Comparison of ENCODE assay signal across 3 cellular contexts in the genomic region with DNA sequence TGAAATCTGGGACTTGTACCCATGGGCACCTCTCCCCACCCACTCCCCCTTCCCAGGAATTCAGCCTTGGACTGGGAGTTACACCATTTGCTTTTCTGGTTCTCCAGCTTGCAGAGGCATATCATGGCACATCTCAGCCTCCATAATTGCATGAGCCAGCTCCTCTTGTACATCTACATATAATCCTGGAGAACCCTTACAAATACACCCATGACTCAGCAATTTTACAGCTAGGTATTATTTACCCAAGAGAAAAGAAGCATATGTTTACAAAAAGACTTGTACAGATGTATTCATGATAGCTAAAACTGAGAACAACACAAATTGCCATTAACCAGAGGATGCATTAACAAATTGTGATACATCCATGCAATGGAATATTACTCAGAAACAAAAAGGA.
TF ChIP-seq lines count a peak whose summit lies in the region.

No MANE protein-coding gene starts in this region.

TF ChIP-seq in SK-N-SH treated with all-trans-retinoic acid at 6 μM for 48 hours, 23 proteins besides CTCF, POLR2A, EP300 and RAD21 (continued from another document):
- TF ChIP-seq BACH2 (CRISPR knock-in tag; IDR thresholded peaks at IDR 0.05; ENCODE audit: borderline replicate concordance), result peak; percentile 26; the same call in 1 of the 2 replicates
TF ChIP-seq in SK-N-SH treated with all-trans-retinoic acid at 6 μM for 48 hours: peak in this region for 1.

TF ChIP-seq in SK-N-SH, 30 proteins besides CTCF, POLR2A, EP300 and RAD21:
- TF ChIP-seq, protein P1, sequence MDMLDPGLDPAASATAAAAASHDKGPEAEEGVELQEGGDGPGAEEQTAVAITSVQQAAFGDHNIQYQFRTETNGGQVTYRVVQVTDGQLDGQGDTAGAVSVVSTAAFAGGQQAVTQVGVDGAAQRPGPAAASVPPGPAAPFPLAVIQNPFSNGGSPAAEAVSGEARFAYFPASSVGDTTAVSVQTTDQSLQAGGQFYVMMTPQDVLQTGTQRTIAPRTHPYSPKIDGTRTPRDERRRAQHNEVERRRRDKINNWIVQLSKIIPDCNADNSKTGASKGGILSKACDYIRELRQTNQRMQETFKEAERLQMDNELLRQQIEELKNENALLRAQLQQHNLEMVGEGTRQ (IDR thresholded peaks at IDR 0.05; ENCODE audit: borderline replicate concordance, low read depth, low read length), result no peak
- TF ChIP-seq TCF12 (IDR thresholded peaks at IDR 0.05) (no peak), YY1 (IDR thresholded peaks at IDR 0.05; ENCODE audit: low read depth) (no peak), ELF1 (IDR thresholded peaks at IDR 0.05) (no peak), TEAD4 (IDR thresholded peaks at IDR 0.05; ENCODE audit: borderline replicate concordance, insufficient read depth) (no peak), EZH2phosphoT487 (IDR thresholded peaks at IDR 0.05; ENCODE audit: borderline replicate concordance, low read depth) (no peak), FOXM1 (IDR thresholded peaks at IDR 0.05; ENCODE audit: low read depth) (no peak), RCOR1 (IDR thresholded peaks at IDR 0.05; ENCODE audit: low read length) (no peak), RFX5 (IDR thresholded peaks at IDR 0.05; ENCODE audit: low read length) (no peak), MEF2A (IDR thresholded peaks at IDR 0.05; ENCODE audit: borderline replicate concordance, low read depth) (no peak), MXI1 (IDR thresholded peaks at IDR 0.05; ENCODE audit: low read depth, low read length) (no peak), POLR2AphosphoS5 (IDR thresholded peaks at IDR 0.05; ENCODE audit: low read depth, low read length) (no peak), GABPA (IDR thresholded peaks at IDR 0.05; ENCODE audit: low read depth) (no peak), JUND (IDR thresholded peaks at IDR 0.05) (no peak), SMC3 (IDR thresholded peaks at IDR 0.05; ENCODE audit: low read depth, low read length) (no peak), CHD2 (IDR thresholded peaks at IDR 0.05; ENCODE audit: low read length, partially characterized antibody) (no peak), NRF1 (IDR thresholded peaks at IDR 0.05; ENCODE audit: low read depth, low read length) (no peak)
- TF ChIP-seq, protein P2, sequence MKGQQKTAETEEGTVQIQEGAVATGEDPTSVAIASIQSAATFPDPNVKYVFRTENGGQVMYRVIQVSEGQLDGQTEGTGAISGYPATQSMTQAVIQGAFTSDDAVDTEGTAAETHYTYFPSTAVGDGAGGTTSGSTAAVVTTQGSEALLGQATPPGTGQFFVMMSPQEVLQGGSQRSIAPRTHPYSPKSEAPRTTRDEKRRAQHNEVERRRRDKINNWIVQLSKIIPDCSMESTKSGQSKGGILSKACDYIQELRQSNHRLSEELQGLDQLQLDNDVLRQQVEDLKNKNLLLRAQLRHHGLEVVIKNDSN (IDR thresholded peaks at IDR 0.05; ENCODE audit: borderline replicate concordance, low read depth), result no peak
- TF ChIP-seq, protein P3, sequence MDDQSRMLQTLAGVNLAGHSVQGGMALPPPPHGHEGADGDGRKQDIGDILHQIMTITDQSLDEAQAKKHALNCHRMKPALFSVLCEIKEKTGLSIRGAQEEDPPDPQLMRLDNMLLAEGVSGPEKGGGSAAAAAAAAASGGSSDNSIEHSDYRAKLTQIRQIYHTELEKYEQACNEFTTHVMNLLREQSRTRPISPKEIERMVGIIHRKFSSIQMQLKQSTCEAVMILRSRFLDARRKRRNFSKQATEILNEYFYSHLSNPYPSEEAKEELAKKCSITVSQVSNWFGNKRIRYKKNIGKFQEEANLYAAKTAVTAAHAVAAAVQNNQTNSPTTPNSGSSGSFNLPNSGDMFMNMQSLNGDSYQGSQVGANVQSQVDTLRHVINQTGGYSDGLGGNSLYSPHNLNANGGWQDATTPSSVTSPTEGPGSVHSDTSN (IDR thresholded peaks at IDR 0.05), result no peak
- TF ChIP-seq, protein P4, sequence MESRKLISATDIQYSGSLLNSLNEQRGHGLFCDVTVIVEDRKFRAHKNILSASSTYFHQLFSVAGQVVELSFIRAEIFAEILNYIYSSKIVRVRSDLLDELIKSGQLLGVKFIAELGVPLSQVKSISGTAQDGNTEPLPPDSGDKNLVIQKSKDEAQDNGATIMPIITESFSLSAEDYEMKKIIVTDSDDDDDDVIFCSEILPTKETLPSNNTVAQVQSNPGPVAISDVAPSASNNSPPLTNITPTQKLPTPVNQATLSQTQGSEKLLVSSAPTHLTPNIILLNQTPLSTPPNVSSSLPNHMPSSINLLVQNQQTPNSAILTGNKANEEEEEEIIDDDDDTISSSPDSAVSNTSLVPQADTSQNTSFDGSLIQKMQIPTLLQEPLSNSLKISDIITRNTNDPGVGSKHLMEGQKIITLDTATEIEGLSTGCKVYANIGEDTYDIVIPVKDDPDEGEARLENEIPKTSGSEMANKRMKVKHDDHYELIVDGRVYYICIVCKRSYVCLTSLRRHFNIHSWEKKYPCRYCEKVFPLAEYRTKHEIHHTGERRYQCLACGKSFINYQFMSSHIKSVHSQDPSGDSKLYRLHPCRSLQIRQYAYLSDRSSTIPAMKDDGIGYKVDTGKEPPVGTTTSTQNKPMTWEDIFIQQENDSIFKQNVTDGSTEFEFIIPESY (IDR thresholded peaks at IDR 0.05; ENCODE audit: borderline replicate concordance, low read depth), result no peak

TF ChIP-seq in H1, 55 proteins besides CTCF, POLR2A, EP300 and RAD21 (continued from another document):
- TF ChIP-seq SP2 (IDR thresholded peaks at IDR 0.05; ENCODE audit: low read length), result no peak
TF ChIP-seq in H1: peak in this region for 2.
